Comparison of ENCODE assay signal across 36 cellular contexts in the genomic region with DNA sequence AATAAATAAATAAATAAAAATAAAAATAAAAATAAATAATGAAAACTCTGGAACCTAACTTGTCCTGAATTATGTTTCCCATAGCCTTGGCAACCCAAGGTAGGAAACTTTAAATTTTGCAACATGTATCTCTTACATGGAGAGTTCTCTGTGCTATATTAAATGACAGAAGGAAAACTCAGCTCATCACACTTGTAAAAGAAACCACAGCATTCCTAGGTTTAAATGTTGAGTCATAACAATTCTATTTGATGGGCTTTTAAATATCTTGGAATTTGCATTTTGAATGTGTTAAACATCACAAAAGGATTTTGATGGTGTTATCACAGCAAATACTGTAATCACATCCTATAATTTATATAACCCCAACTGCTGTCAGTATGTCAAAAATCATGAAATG.
DNase-seq lines count a peak whose midpoint lies in the region; ATAC-seq and TF ChIP-seq lines count a peak whose summit lies in the region.
"Had no signal": no experiment of that assay in that cellular context is flagged by ENCODE, and none has a peak within 500 bp of the region (broad histone marks: within the 10 kb centered on the region; RNA-seq: fewer than 3 reads in every experiment).

No MANE protein-coding gene starts in this region.

- TF ChIP-seq CTCF in AG04449 (IDR thresholded peaks at IDR 0.05; ENCODE audit: insufficient read depth, low read length, missing control alignments), result no peak
- no peak for TF ChIP-seq CTCF in HFFc6 (IDR thresholded peaks at IDR 0.05)

- no peak overlapping the region for H4K8ac ChIP-seq in mesenchymal stem cell (ENCODE audit: low read length)

- H3K4ac ChIP-seq in mesenchymal stem cell (ENCODE audit: low read depth in 1 of 2, low read length in 2 of 2), result no peak overlapping the region

- H2BK12ac ChIP-seq in mesenchymal stem cell (ENCODE audit: low read length in 2 of 2), result no peak overlapping the region

- no peaks in the 10 kb centered on the region for H3K36me3 Mint-ChIP-seq in HFFc6 (ENCODE audit: low read depth)
- H3K36me3 Mint-ChIP-seq: activated CD4-positive, alpha-beta memory T cell treated with anti-CD3 and anti-CD28 coated beads for 36 hours; naive thymus-derived CD4-positive, alpha-beta T cell had no signal

- H3K36me3 ChIP-seq in mesenchymal stem cell (ENCODE audit: control insufficient read depth in 1 of 2, insufficient read depth in 2 of 2, low read depth in 1 of 2, low read length in 2 of 2), result no peaks in the 10 kb centered on the region
- H3K36me3 ChIP-seq: gastrocnemius medialis, prostate gland, sigmoid colon, SJCRH30 had no signal

- no peaks in the 10 kb centered on the region for H3K4me1 Mint-ChIP-seq in HFFc6 (ENCODE audit: low read depth)
- H3K4me1 Mint-ChIP-seq: naive thymus-derived CD4-positive, alpha-beta T cell had no signal

- no peak overlapping the region for H4K91ac ChIP-seq in mesenchymal stem cell (ENCODE audit: low read length)

- no peak overlapping the region for H2AFZ ChIP-seq in mesenchymal stem cell (ENCODE audit: low read depth, low read length)
- H2AFZ ChIP-seq: GM23338 had no signal

- H3K4me2 ChIP-seq in mesenchymal stem cell (ENCODE audit: low read length, poor library complexity, severe bottlenecking), result no peak overlapping the region
- H3K4me2 ChIP-seq: A549, GM23338 had no signal

- no peak overlapping the region for H2AK5ac ChIP-seq in mesenchymal stem cell (ENCODE audit: low read length, severe bottlenecking)

- H2BK5ac ChIP-seq in mesenchymal stem cell (ENCODE audit: low read depth, low read length, poor library complexity, severe bottlenecking), result no peak overlapping the region

- POLR2A ChIA-PET in AG04449 (lab: Yijun Ruan, JAX), result interaction anchor here (1.0 kb wide), 1 partner anchor 12 kb away, joined by 4 read pairs; no protein-coding TSS in a partner anchor

- no peak for ATAC-seq in SK-N-SH treated with all-trans-retinoic acid at 6 μM for 48 hours
- ATAC-seq: A549; activated CD4-positive, CD25-positive, alpha-beta regulatory T cell treated with anti-CD3 and anti-CD28 coated beads, Interleukin-2, amount 50 U/mL, for 24 hours; effector memory CD8-positive, alpha-beta T cell; gastrocnemius medialis; GM12878; GM23338; HepG2; left lobe of liver; naive thymus-derived CD4-positive, alpha-beta T cell; Panc1 had no signal

- H3K27me3 Mint-ChIP-seq in HFFc6 (ENCODE audit: insufficient read depth), result peaks cover 2% of the 10 kb centered on the region
- H3K27me3 Mint-ChIP-seq: effector memory CD8-positive, alpha-beta T cell had no signal

- H3K27me3 ChIP-seq in mesenchymal stem cell (ENCODE audit: control insufficient read depth in 1 of 2, insufficient read depth in 1 of 2, low read length in 2 of 2), result no peaks in the 10 kb centered on the region
- H3K27me3 ChIP-seq: gastrocnemius medialis, sigmoid colon, SJCRH30 had no signal

- H3K4me3 Mint-ChIP-seq in HFFc6, result no peak overlapping the region
- H3K4me3 Mint-ChIP-seq: activated CD4-positive, alpha-beta memory T cell treated with anti-CD3 and anti-CD28 coated beads for 36 hours; activated T-helper 1 cell treated with anti-CD3 and anti-CD28 coated beads, Interleukin-12 subunit alpha, Interleukin-12 subunit beta, Interleukin-2, Interleukin-4 antibody, amounts not matched to agents 30 ng/mL and 10 ng/mL and 1 ng/mL, durations not matched to agents 14 hours and 24 hours and 36 hours; effector memory CD8-positive, alpha-beta T cell; GM23338; naive thymus-derived CD4-positive, alpha-beta T cell had no signal

- H3K18ac ChIP-seq in mesenchymal stem cell (ENCODE audit: low read depth in 1 of 2, low read length in 2 of 2), result no peak overlapping the region

- no peaks in the 10 kb centered on the region for H3K79me1 ChIP-seq in mesenchymal stem cell (replicated peaks; ENCODE audit: low read length, poor library complexity, severe bottlenecking)

- no peak overlapping the region for H3K27ac Mint-ChIP-seq in HFFc6
- H3K27ac Mint-ChIP-seq: activated CD4-positive, alpha-beta memory T cell treated with anti-CD3 and anti-CD28 coated beads for 36 hours; activated T-helper 1 cell treated with anti-CD3 and anti-CD28 coated beads, Interleukin-12 subunit alpha, Interleukin-12 subunit beta, Interleukin-2, Interleukin-4 antibody, amounts not matched to agents 30 ng/mL and 10 ng/mL and 1 ng/mL, durations not matched to agents 14 hours and 24 hours and 36 hours; effector memory CD8-positive, alpha-beta T cell; GM23338; naive thymus-derived CD4-positive, alpha-beta T cell had no signal

- no peaks in the 10 kb centered on the region for H3K4me1 ChIP-seq in mesenchymal stem cell (ENCODE audit: control insufficient read depth, insufficient read depth, low read depth, low read length)
- H3K4me1 ChIP-seq: A549, gastrocnemius medialis, prostate gland, sigmoid colon, SJCRH30 had no signal

- no peak overlapping the region for H3K4me3 ChIP-seq in AG04449 (ENCODE audit: low read depth, low read length)
- H3K4me3 ChIP-seq in mesenchymal stem cell (ENCODE audit: insufficient read depth in 1 of 2, low read depth in 1 of 2, low read length in 2 of 2), result no peak overlapping the region
- H3K4me3 ChIP-seq: A549, gastrocnemius medialis, GM12878, GM23338, prostate gland, sigmoid colon, SJCRH30 had no signal

- H3K9me3 Mint-ChIP-seq in HFFc6, result no peaks in the 10 kb centered on the region; the same call in 1 of the 2 replicates
- H3K9me3 Mint-ChIP-seq: activated T-helper 1 cell treated with anti-CD3 and anti-CD28 coated beads, Interleukin-12 subunit alpha, Interleukin-12 subunit beta, Interleukin-2, Interleukin-4 antibody, amounts not matched to agents 30 ng/mL and 10 ng/mL and 1 ng/mL, durations not matched to agents 14 hours and 24 hours and 36 hours had no signal

- CTCF ChIA-PET in AG04449 (lab: Yijun Ruan, JAX), result interaction anchor here (2.8 kb wide), 1 partner anchor 12 kb away, joined by 10 read pairs; no protein-coding TSS in a partner anchor

- DNase-seq in AG04449 (ENCODE audit: low read depth, low spot score) (peak; percentile 28), HFFc6 (peak; percentile 14), astrocyte of the hippocampus (ENCODE audit: low read depth, low spot score) (peak; percentile 57), mesenchymal stem cell (peak; percentile 30), NAMALWA (ENCODE audit: low spot score) (no peak), SHP77 (lab: John Stamatoyannopoulos, UW) (no peak)
- no peak for DNase-seq in central memory CD4-positive, alpha-beta T cell
- DNase-seq: activated CD4-positive, alpha-beta memory T cell treated with anti-CD3 and anti-CD28 coated beads for 36 hours; activated CD8-positive, alpha-beta memory T cell treated with anti-CD3 and anti-CD28 coated beads, Interleukin-2, amount 50 U/mL, for 4 hours; activated naive CD4-positive, alpha-beta T cell treated with anti-CD3 and anti-CD28 coated beads, Interleukin-2, amount 50 U/mL, for 16 hours; amygdala; C1 segment of cervical spinal cord; cortex of kidney; DMS79 treated with DMSO at 0.1 percent for 48 hours; effector memory CD8-positive, alpha-beta T cell; gastrocnemius medialis; hippocampal formation; Kasumi-1; naive thymus-derived CD4-positive, alpha-beta T cell; NCI-H1092 treated with DMSO at 0.1 percent for 48 hours; NCI-H2029; NCI-H69; sigmoid colon; SJCRH30; stimulated activated naive CD4-positive, alpha-beta T cell had no signal

- no peak overlapping the region for H3K9ac ChIP-seq in mesenchymal stem cell (ENCODE audit: low read length)

- no peak overlapping the region for H3K27ac ChIP-seq in mesenchymal stem cell (ENCODE audit: low read length, poor library complexity, severe bottlenecking)
- H3K27ac ChIP-seq: A549, gastrocnemius medialis, HL-60, prostate gland, sigmoid colon, SJCRH30 had no signal

- H2BK15ac ChIP-seq in mesenchymal stem cell (ENCODE audit: low read depth, poor library complexity, severe bottlenecking), result no peak overlapping the region

- H3K14ac ChIP-seq in mesenchymal stem cell (ENCODE audit: low read length in 2 of 2), result no peak overlapping the region

- no peak overlapping the region for H3K23ac ChIP-seq in mesenchymal stem cell (ENCODE audit: low read length in 2 of 2)

- H3K9me3 ChIP-seq in mesenchymal stem cell (ENCODE audit: control insufficient read depth, low read length), result peaks cover 7% of the 10 kb centered on the region
- H3K9me3 ChIP-seq: A549, gastrocnemius medialis, prostate gland, sigmoid colon had no signal

- H2BK120ac ChIP-seq in mesenchymal stem cell (ENCODE audit: low read depth, low read length), result no peak overlapping the region

TF ChIP-seq in SK-N-SH treated with all-trans-retinoic acid at 6 μM for 48 hours, 23 proteins besides CTCF, POLR2A, EP300 and RAD21 (continues in another document):
- no peak for TF ChIP-seq ZNF70 (CRISPR knock-in tag; IDR thresholded peaks at IDR 0.05)
- no peak for TF ChIP-seq ZFP3 (CRISPR knock-in tag; IDR thresholded peaks at IDR 0.05)
- TF ChIP-seq, protein P1, sequence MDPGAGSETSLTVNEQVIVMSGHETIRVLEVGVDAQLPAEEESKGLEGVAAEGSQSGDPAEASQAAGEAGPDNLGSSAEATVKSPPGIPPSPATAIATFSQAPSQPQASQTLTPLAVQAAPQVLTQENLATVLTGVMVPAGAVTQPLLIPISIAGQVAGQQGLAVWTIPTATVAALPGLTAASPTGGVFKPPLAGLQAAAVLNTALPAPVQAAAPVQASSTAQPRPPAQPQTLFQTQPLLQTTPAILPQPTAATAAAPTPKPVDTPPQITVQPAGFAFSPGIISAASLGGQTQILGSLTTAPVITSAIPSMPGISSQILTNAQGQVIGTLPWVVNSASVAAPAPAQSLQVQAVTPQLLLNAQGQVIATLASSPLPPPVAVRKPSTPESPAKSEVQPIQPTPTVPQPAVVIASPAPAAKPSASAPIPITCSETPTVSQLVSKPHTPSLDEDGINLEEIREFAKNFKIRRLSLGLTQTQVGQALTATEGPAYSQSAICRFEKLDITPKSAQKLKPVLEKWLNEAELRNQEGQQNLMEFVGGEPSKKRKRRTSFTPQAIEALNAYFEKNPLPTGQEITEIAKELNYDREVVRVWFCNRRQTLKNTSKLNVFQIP (CRISPR knock-in tag; IDR thresholded peaks at IDR 0.05; ENCODE audit: borderline replicate concordance, low read depth), result no peak
- TF ChIP-seq ZNF565 (CRISPR knock-in tag; conservative IDR thresholded peaks at IDR 0.05; ENCODE audit: low read depth), result no peak
- TF ChIP-seq CSDC2 (CRISPR knock-in tag; IDR thresholded peaks at IDR 0.05), result no peak
- no peak for TF ChIP-seq OSR1 (CRISPR knock-in tag; IDR thresholded peaks at IDR 0.05)

Comparison
In these comparisons a context has a peak if more than half of its experiments do, and no peak if none do; other contexts are left out.
1. DNase-seq: peak in AG04449 (single experiment), HFFc6 (single experiment), astrocyte of the hippocampus (single experiment) and mesenchymal stem cell (single experiment); none in NAMALWA (single experiment), central memory CD4-positive, alpha-beta T cell (single experiment) and SHP77 (0 of 2).